ENCODE assay signal across 13 cellular contexts in the genomic region with DNA sequence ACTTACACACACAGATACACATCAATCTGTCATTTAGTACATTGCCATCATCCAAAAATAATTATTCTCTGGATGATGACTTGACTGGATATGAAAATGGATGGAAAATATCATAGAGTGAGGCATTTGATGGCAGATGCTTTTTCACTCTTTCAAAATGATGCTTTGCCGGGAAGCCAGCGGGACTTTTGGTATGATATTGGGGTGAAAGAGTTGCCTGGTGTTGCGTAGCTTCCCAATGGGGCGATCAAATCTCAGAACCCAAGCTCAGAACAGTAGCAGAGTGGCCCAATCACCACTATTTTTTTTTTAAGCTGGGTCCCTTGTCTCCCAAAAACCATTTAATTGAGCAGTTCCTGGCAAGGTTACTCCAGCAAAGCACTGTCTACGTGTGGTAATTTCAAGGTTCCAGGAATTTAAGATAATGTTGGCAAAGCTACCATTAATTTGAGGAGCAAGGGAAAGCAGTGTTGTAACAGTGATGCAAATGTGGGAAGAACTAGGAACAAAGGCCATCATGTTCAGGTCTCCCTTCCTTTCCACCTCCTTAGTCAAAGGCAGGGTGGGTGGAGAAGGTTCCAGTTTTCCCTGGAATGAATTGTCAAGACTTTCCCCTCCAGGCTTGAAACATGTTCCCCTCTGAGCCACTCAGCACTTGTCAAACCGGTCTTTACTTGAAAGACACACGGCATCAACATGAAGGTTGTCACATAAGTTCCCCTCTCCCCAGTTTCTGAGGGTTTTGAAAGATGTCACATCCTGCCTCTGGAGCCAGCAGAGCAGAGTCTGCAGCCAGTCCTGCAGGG.
A peak's percentile ranks its signal among the peaks of the same experiment; 100 is the strongest.
DNase-seq lines count a peak whose midpoint lies in the region; ATAC-seq and TF ChIP-seq lines count a peak whose summit lies in the region.
"Had no signal": no experiment of that assay in that cellular context is flagged by ENCODE, and none has a peak within 500 bp of the region (broad histone marks: within the 10 kb centered on the region; RNA-seq: fewer than 3 reads in every experiment).

No MANE protein-coding gene starts in this region.

- POLR2A ChIA-PET in HCT116 (lab: Charles Lee) (no interaction called here), MCF 10A (lab: Yijun Ruan, JAX) (interaction anchor here (0.6 to 2.3 kb wide), 3 partner anchors 10 to 602 kb away, joined by 3 to 7 read pairs (median 4); no protein-coding TSS in a partner anchor)

- TF ChIP-seq CTCF in HCT116 (IDR thresholded peaks at IDR 0.05 in 2 of 3, conservative IDR thresholded peaks at IDR 0.05 in 1 of 3; ENCODE audit: borderline replicate concordance in 1 of 3, insufficient read depth in 1 of 3, low read depth in 2 of 3, low read length in 2 of 3) (no peak), MCF 10A (IDR thresholded peaks at IDR 0.05; ENCODE audit: unreplicated experiment) (no peak)

- H3K9me2 ChIP-seq in HCT116 (ENCODE audit: insufficient read depth): no peaks in the 10 kb centered on the region

- H3K9me3 ChIP-seq in HCT116 (ENCODE audit: control insufficient read depth in 1 of 2, insufficient read depth in 1 of 2, low read depth in 1 of 2, low read length in 2 of 2) (no peaks in the 10 kb centered on the region), right cardiac atrium (ENCODE audit: control insufficient read depth, low read length) (no peaks in the 10 kb centered on the region), skeletal muscle satellite cell (replicated peaks; ENCODE audit: low read length) (no peaks in the 10 kb centered on the region)

- H3K27ac ChIP-seq in HCT116 (ENCODE audit: low read depth, low read length) (no peak overlapping the region), right cardiac atrium (ENCODE audit: low read length) (peak overlapping the region; percentile 79)

- H3K27ac Mint-ChIP-seq in MCF 10A (ENCODE audit: low read depth, unreplicated experiment): no peak overlapping the region
- H3K27ac Mint-ChIP-seq: activated naive CD4-positive, alpha-beta T cell treated with anti-CD3 and anti-CD28 coated beads, Interleukin-2, amount 50 U/mL, for 24 hours had no signal

- H3K4me1 Mint-ChIP-seq in MCF 10A (ENCODE audit: insufficient read depth, unreplicated experiment): peaks cover 11% of the 10 kb centered on the region
- H3K4me1 Mint-ChIP-seq: activated naive CD4-positive, alpha-beta T cell treated with anti-CD3 and anti-CD28 coated beads, Interleukin-2, amount 50 U/mL, for 24 hours had no signal

- no peaks in the 10 kb centered on the region for H3K36me3 Mint-ChIP-seq in MCF 10A (ENCODE audit: insufficient read depth, unreplicated experiment)
- H3K36me3 Mint-ChIP-seq: activated naive CD4-positive, alpha-beta T cell treated with anti-CD3 and anti-CD28 coated beads, Interleukin-2, amount 50 U/mL, for 24 hours had no signal

- H3K36me3 ChIP-seq in HCT116 (ENCODE audit: control insufficient read depth in 1 of 2, insufficient read depth in 2 of 2, low read length in 2 of 2) (no peaks in the 10 kb centered on the region), skeletal muscle satellite cell (ENCODE audit: insufficient read depth, low read length) (no peaks in the 10 kb centered on the region)

- H3K79me2 ChIP-seq in HCT116 (ENCODE audit: insufficient read depth, low read length): no peaks in the 10 kb centered on the region

- DNase-seq in HCT116 (ENCODE audit: low read depth, low spot score): no peak
- peak; percentile 51 for DNase-seq in MCF 10A (ENCODE audit: unreplicated experiment)
- DNase-seq in right cardiac atrium: peak in 2 of 3 donors; percentile 52 to 56
- no peak for DNase-seq in HUDEP-2 (lab: John Stamatoyannopoulos, UW; ENCODE audit: unreplicated experiment in 76 of 76)
- DNase-seq in KG1 (lab: John Stamatoyannopoulos, UW): no peak
- DNase-seq: effector CD4-positive, alpha-beta T cell; immature natural killer cell; KBM-7; NCI-H1930 had no signal

- H3K9me3 Mint-ChIP-seq in MCF 10A (ENCODE audit: unreplicated experiment): no peaks in the 10 kb centered on the region
- H3K9me3 Mint-ChIP-seq: activated naive CD4-positive, alpha-beta T cell treated with anti-CD3 and anti-CD28 coated beads, Interleukin-2, amount 50 U/mL, for 24 hours had no signal

- intact Hi-C loops in HCT116 (cut with micrococcal nuclease): no loop called here
- intact Hi-C loops in MCF 10A (cut with micrococcal nuclease): no loop called here
- intact Hi-C loops in right cardiac atrium (cut with DNase I): no loop called here

- BruUV-seq in HCT116 (replicated peaks; lab: Mats Ljungman, UMichigan) (no TSS peak), MCF 10A (replicated peaks; lab: Mats Ljungman, UMichigan) (no TSS peak)

- H3K9ac ChIP-seq in HCT116 (ENCODE audit: low read length) (no peak overlapping the region), skeletal muscle satellite cell (ENCODE audit: low read depth, low read length) (peak overlapping the region; percentile 15)

- H3K27me3 Mint-ChIP-seq in MCF 10A (ENCODE audit: insufficient read depth, unreplicated experiment): no peaks in the 10 kb centered on the region

- H3K4me3 ChIP-seq in HCT116 (replicated peaks in 1 of 2; ENCODE audit: low read depth in 1 of 2, low read length in 2 of 2) (no peak overlapping the region), right cardiac atrium (ENCODE audit: low read length) (no peak overlapping the region), skeletal muscle satellite cell (ENCODE audit: low read length) (peak overlapping the region; percentile 20)

- H3K4me1 ChIP-seq in HCT116 (ENCODE audit: control insufficient read depth in 1 of 2, insufficient read depth in 2 of 2, low read length in 2 of 2) (peaks cover 0 to 15% of the 10 kb centered on the region in 2 experiments; a peak in 1 of 4 replicates), right cardiac atrium (ENCODE audit: control insufficient read depth, insufficient read depth, low read length) (no peaks in the 10 kb centered on the region), skeletal muscle satellite cell (ENCODE audit: control insufficient read depth, insufficient read depth, low read length) (peaks cover 28% of the 10 kb centered on the region)

- TF ChIP-seq POLR2A in HCT116 (IDR thresholded peaks at IDR 0.05; ENCODE audit: borderline replicate concordance, extremely low read depth, insufficient read depth, insufficient read length): no peak

- WGBS in right cardiac atrium: 68% methylated on average over 7 of the region's 7 CpGs

- H3K27me3 ChIP-seq in HCT116 (ENCODE audit: insufficient read depth, low read length): peaks cover 49% of the 10 kb centered on the region
- no peaks in the 10 kb centered on the region for H3K27me3 ChIP-seq in right cardiac atrium (ENCODE audit: control insufficient read depth, insufficient read depth)
- no peaks in the 10 kb centered on the region for H3K27me3 ChIP-seq in skeletal muscle satellite cell (ENCODE audit: control insufficient read depth, insufficient read depth, low read length)

- no peaks in the 10 kb centered on the region for H4K20me1 ChIP-seq in HCT116 (ENCODE audit: insufficient read depth)

- no peak overlapping the region for H2AFZ ChIP-seq in HCT116 (ENCODE audit: low read depth, low read length, poor library complexity, severe bottlenecking)

- H3K4me2 ChIP-seq in HCT116 (ENCODE audit: low read length) (peak overlapping the region; percentile 36), skeletal muscle satellite cell (ENCODE audit: low read length) (peak overlapping the region; percentile 54)

- ATAC-seq in HCT116 (no peak), right cardiac atrium (peak; percentile 71 to 81), GM19023 (IDR thresholded peaks at IDR 0.05; ENCODE audit: unreplicated experiment) (no peak), HG02970 (IDR thresholded peaks at IDR 0.05; ENCODE audit: low FRiP score, unreplicated experiment) (no peak)

- RAD21 ChIA-PET in HCT116 (lab: Charles Lee; ENCODE audit: low non-redundant PET in 1 of 2, low total read pairs in 2 of 2, uncharacterized antibody in 2 of 2, unreplicated experiment in 2 of 2): no interaction called here

- TF ChIP-seq RAD21 in HCT116 (IDR thresholded peaks at IDR 0.05; ENCODE audit: low read depth): no peak

- CTCF ChIA-PET in HCT116 (lab: Charles Lee): no interaction called here
- CTCF ChIA-PET in MCF 10A (lab: Yijun Ruan, JAX): interaction anchor here (0.6 kb wide), 1 partner anchor 53 kb away, joined by 4 read pairs; no protein-coding TSS in a partner anchor

- H3K4me3 Mint-ChIP-seq in MCF 10A (ENCODE audit: unreplicated experiment): no peak overlapping the region
- H3K4me3 Mint-ChIP-seq: activated naive CD4-positive, alpha-beta T cell treated with anti-CD3 and anti-CD28 coated beads, Interleukin-2, amount 50 U/mL, for 24 hours; immature natural killer cell had no signal

TF ChIP-seq in HCT116, 20 proteins besides CTCF, POLR2A, EP300 and RAD21 (continues in another document):
- TF ChIP-seq ZNF274 (IDR thresholded peaks at IDR 0.05; ENCODE audit: low read depth, low read length): no peak
- no peak for TF ChIP-seq YY1 (IDR thresholded peaks at IDR 0.05; ENCODE audit: extremely low read depth, insufficient replicate concordance, low read depth, low read length)
- TF ChIP-seq SP1 (IDR thresholded peaks at IDR 0.05; ENCODE audit: low read depth): no peak
- no peak for TF ChIP-seq SIN3A (IDR thresholded peaks at IDR 0.05; ENCODE audit: low read depth)
- no peak for TF ChIP-seq POLR2AphosphoS5 (IDR thresholded peaks at IDR 0.05; ENCODE audit: low read depth, low read length)
- TF ChIP-seq, protein P1, sequence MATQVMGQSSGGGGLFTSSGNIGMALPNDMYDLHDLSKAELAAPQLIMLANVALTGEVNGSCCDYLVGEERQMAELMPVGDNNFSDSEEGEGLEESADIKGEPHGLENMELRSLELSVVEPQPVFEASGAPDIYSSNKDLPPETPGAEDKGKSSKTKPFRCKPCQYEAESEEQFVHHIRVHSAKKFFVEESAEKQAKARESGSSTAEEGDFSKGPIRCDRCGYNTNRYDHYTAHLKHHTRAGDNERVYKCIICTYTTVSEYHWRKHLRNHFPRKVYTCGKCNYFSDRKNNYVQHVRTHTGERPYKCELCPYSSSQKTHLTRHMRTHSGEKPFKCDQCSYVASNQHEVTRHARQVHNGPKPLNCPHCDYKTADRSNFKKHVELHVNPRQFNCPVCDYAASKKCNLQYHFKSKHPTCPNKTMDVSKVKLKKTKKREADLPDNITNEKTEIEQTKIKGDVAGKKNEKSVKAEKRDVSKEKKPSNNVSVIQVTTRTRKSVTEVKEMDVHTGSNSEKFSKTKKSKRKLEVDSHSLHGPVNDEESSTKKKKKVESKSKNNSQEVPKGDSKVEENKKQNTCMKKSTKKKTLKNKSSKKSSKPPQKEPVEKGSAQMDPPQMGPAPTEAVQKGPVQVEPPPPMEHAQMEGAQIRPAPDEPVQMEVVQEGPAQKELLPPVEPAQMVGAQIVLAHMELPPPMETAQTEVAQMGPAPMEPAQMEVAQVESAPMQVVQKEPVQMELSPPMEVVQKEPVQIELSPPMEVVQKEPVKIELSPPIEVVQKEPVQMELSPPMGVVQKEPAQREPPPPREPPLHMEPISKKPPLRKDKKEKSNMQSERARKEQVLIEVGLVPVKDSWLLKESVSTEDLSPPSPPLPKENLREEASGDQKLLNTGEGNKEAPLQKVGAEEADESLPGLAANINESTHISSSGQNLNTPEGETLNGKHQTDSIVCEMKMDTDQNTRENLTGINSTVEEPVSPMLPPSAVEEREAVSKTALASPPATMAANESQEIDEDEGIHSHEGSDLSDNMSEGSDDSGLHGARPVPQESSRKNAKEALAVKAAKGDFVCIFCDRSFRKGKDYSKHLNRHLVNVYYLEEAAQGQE (IDR thresholded peaks at IDR 0.05; ENCODE audit: low read depth): no peak
- TF ChIP-seq FOSL1 (IDR thresholded peaks at IDR 0.05; ENCODE audit: low read depth): no peak

Comparison
In these comparisons a context has a peak if more than half of its experiments do, and no peak if none do; other contexts are left out.
1. ATAC-seq: peak in right cardiac atrium (2 of 2); none in HCT116 (single experiment), GM19023 (single experiment) and HG02970 (single experiment).
2. DNase-seq: peak in MCF 10A (single experiment) and right cardiac atrium (2 of 3); none in HCT116 (single experiment), HUDEP-2 (0 of 76) and KG1 (single experiment).